8 cellular contexts compared by ENCODE assay signal in genomic region chr17:80008383-80008840, GRCh38. TPM values are rescaled to one million over a fixed set of nuclear protein-coding genes. Genes with fewer than 3 reads are reported as not detected.
DNase-seq lines count a peak whose midpoint lies in the region; ATAC-seq and TF ChIP-seq lines count a peak whose summit lies in the region.

No MANE protein-coding gene starts in this region.

- peak; percentile 90 for ATAC-seq in effector memory CD8-positive, alpha-beta T cell (replicated peaks)
- peak; percentile 97 for ATAC-seq in mucosa of descending colon
- no peak for ATAC-seq in GM21717 (IDR thresholded peaks at IDR 0.05; ENCODE audit: unreplicated experiment)

- H3K4me3 ChIP-seq in CD4-positive, alpha-beta memory T cell (ENCODE audit: low read length in 2 of 2), result no peak overlapping the region
- no peak overlapping the region for H3K4me3 ChIP-seq in mucosa of descending colon

- no peak overlapping the region for H3K27ac Mint-ChIP-seq in CD4-positive, alpha-beta memory T cell
- no peak overlapping the region for H3K27ac Mint-ChIP-seq in effector memory CD8-positive, alpha-beta T cell

- DNase-seq in CD4-positive, alpha-beta memory T cell, result peak; percentile 54 to 72 (median 62)
- DNase-seq in HT-29 (ENCODE audit: low spot score) (peak; percentile 88), NOMO-1 treated with DMSO at 0.1 percent for 48 hours (lab: John Stamatoyannopoulos, UW; ENCODE audit: unreplicated experiment) (peak; percentile 24), mucosa of descending colon (peak; percentile 84 to 91 (median 89))
- DNase-seq in activated CD8-positive, alpha-beta memory T cell treated with anti-CD3 and anti-CD28 coated beads for 4 hours (ENCODE audit: low read depth in 2 of 2), result peak; percentile 38 to 47
- DNase-seq in effector memory CD8-positive, alpha-beta T cell, result peak; percentile 71 to 74 (median 73)
- peak; percentile 68 for DNase-seq in stimulated activated CD8-positive, alpha-beta memory T cell treated with anti-CD3 and anti-CD28 coated beads, Interleukin-7, amount 100 ng/mL, for 24 hours (ENCODE audit: low read depth)

- H3K36me3 ChIP-seq in CD4-positive, alpha-beta memory T cell (ENCODE audit: insufficient read depth, low read length), result no peaks in the 10 kb centered on the region
- peaks cover 3% of the 10 kb centered on the region for H3K36me3 ChIP-seq in mucosa of descending colon (ENCODE audit: low read depth)

- H3K9me3 ChIP-seq in CD4-positive, alpha-beta memory T cell (ENCODE audit: control insufficient read depth in 1 of 2, low read length in 2 of 2), result no peaks in the 10 kb centered on the region
- no peaks in the 10 kb centered on the region for H3K9me3 ChIP-seq in mucosa of descending colon

- H3K4me1 ChIP-seq in CD4-positive, alpha-beta memory T cell (ENCODE audit: insufficient read depth, low read length), result peaks cover 6% of the 10 kb centered on the region
- peaks cover 4% of the 10 kb centered on the region for H3K4me1 ChIP-seq in mucosa of descending colon (ENCODE audit: low read depth)

- no peaks in the 10 kb centered on the region for H3K9me3 Mint-ChIP-seq in CD4-positive, alpha-beta memory T cell
- no peaks in the 10 kb centered on the region for H3K9me3 Mint-ChIP-seq in effector memory CD8-positive, alpha-beta T cell

- POLR2A ChIA-PET in CD4-positive, alpha-beta memory T cell (lab: Charles Lee; ENCODE audit: partially characterized antibody), result interaction anchor here (0.8 to 1.6 kb wide), 4 partner anchors 12 to 93 kb away, joined by 3 to 12 read pairs (median 4); partner anchors contain the start of gene GAA

- peak; percentile 98 for TF ChIP-seq CTCF in mucosa of descending colon (IDR thresholded peaks at IDR 0.05)

- peaks cover 1 to 14% (median 6%) of the 10 kb centered on the region in 4 donors for H3K4me1 Mint-ChIP-seq in CD4-positive, alpha-beta memory T cell
- peaks cover 5 to 8% of the 10 kb centered on the region in 2 donors for H3K4me1 Mint-ChIP-seq in effector memory CD8-positive, alpha-beta T cell (ENCODE audit: low read depth in 2 of 2)

- intact Hi-C loops in CD4-positive, alpha-beta memory T cell (cut with micrococcal nuclease), result loop anchor here (10.0 kb wide), 1 partner anchor 76 kb away; no protein-coding TSS in a partner anchor
- intact Hi-C loops in mucosa of descending colon (cut with DNase I, micrococcal nuclease), result no loop called here

- CTCF ChIA-PET in CD4-positive, alpha-beta memory T cell (lab: Charles Lee; ENCODE audit: partially characterized antibody), result interaction anchor here (0.9 to 3.8 kb wide), 12 partner anchors 9 to 219 kb away, joined by 3 to 41 read pairs (median 8); no protein-coding TSS in a partner anchor

- no peak overlapping the region for H3K27ac ChIP-seq in CD4-positive, alpha-beta memory T cell (ENCODE audit: low read depth, low read length)

- H3K27me3 Mint-ChIP-seq in CD4-positive, alpha-beta memory T cell, result no peaks in the 10 kb centered on the region
- no peaks in the 10 kb centered on the region for H3K27me3 Mint-ChIP-seq in effector memory CD8-positive, alpha-beta T cell

- H3K4me3 Mint-ChIP-seq in CD4-positive, alpha-beta memory T cell, result peak overlapping the region in 1 of 8 donors; percentile 6
- no peak overlapping the region for H3K4me3 Mint-ChIP-seq in effector memory CD8-positive, alpha-beta T cell

- H3K27me3 ChIP-seq in CD4-positive, alpha-beta memory T cell (ENCODE audit: insufficient read depth, low read length), result no peaks in the 10 kb centered on the region

- no peaks in the 10 kb centered on the region for H3K36me3 Mint-ChIP-seq in CD4-positive, alpha-beta memory T cell
- H3K36me3 Mint-ChIP-seq in effector memory CD8-positive, alpha-beta T cell (ENCODE audit: insufficient read depth), result no peaks in the 10 kb centered on the region

RNA-seq across cellular contexts. Expression of gene TBC1D16, which starts 27.3 kb away (rescaled TPM):
- total RNA-seq in CD4-positive, alpha-beta memory T cell, result 1 to 10 TPM; 1.3 to 1.8 TPM
- 1 to 10 TPM in 1 of 2 donors, not detected in 1; 1.2 TPM for polyA plus RNA-seq in CD4-positive, alpha-beta memory T cell
- total RNA-seq in HT-29 (2014; rRNA removed; shearing (Covaris generic)), result 24.3 and 24.6 TPM in 2 replicates
- 10 to 100 TPM; 10.9 to 23.4 (median 22.1) TPM for total RNA-seq in mucosa of descending colon

RNA-seq across cellular contexts. Expression of gene CCDC40, which starts 28.0 kb away (rescaled TPM):
- total RNA-seq in CD4-positive, alpha-beta memory T cell, result 1 to 10 TPM in 1 of 2 experiments, under 1 TPM in 1; 0.28 to 1.3 TPM
- polyA plus RNA-seq in CD4-positive, alpha-beta memory T cell, result not detected
- total RNA-seq in HT-29 (2014; rRNA removed; shearing (Covaris generic)), result 5.5 and 7.0 TPM in 2 replicates
- 1 to 10 TPM; 2.1 to 5.9 (median 2.7) TPM for total RNA-seq in mucosa of descending colon

Comparison
In these comparisons a context has a peak if more than half of its experiments do, and no peak if none do; other contexts are left out.
1. DNase-seq: peak in every context shown above with its lines; median percentile 89 in mucosa of descending colon; 88 in HT-29; 73 in effector memory CD8-positive, alpha-beta T cell; 68 in stimulated activated CD8-positive, alpha-beta memory T cell treated with anti-CD3 and anti-CD28 coated beads, Interleukin-7, amount 100 ng/mL, for 24 hours; 62 in CD4-positive, alpha-beta memory T cell; 42 in activated CD8-positive, alpha-beta memory T cell treated with anti-CD3 and anti-CD28 coated beads for 4 hours; 24 in NOMO-1 treated with DMSO at 0.1 percent for 48 hours.